9 cellular contexts compared by ENCODE assay signal in the genomic region with DNA sequence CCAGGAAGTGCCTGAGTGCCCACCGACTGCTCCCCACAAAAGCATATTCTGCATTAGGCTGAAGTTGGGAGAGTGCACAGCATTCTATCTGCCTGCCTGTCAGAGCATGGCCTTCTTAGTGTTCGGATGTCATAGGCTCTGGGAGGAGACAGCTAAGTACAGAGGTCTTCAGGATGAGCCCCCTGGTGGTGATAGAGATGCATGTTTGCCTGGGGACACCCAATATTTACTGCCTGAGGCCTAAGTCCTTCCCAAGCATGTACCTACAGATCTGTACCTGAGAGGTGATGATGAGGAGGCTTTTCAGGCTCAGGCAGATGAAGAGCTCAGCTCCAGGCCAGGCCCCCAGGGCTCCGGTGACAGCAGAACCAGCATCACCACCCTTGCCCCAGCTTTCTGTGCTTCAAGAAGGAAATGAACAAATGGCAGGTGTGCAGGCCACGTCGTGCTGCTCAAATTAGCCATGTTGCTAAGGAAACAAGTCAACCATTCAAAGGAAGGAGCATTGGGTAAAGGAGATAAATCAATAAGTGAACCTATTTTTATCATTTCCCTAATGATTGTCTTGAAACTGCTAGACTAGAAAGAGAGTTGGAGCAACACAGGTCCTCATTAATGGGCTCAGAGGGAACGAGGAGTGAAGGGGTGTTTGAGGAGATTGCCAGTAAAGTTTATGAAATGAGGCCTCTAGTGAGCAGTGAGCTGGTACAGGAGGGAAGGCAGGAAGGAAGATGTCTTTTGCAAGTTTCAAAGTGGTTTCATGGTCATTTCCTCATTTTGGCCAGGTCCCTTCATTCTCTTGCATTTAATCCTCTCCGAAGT. TPM values are rescaled to one million over a fixed set of nuclear protein-coding genes. Genes with fewer than 3 reads are reported as not detected.
DNase-seq lines count a peak whose midpoint lies in the region; ATAC-seq and TF ChIP-seq lines count a peak whose summit lies in the region.
"Had no signal": no experiment of that assay in that cellular context is flagged by ENCODE, and none has a peak within 500 bp of the region (broad histone marks: within the 10 kb centered on the region; RNA-seq: fewer than 3 reads in every experiment).

No MANE protein-coding gene starts in this region.

- no peak for TF ChIP-seq POLR2A in NB4 (IDR thresholded peaks at IDR 0.05; ENCODE audit: extremely low read depth, insufficient read length)

- H3K4me3 Mint-ChIP-seq in natural killer cell treated with Interleukin-12 subunit alpha and Interleukin-12 subunit beta and Interleukin-15 and Interleukin-18, amount 100 ng/mL, for 72 hours, result peak overlapping the region; percentile 50

- ATAC-seq in GM18520 (IDR thresholded peaks at IDR 0.05; ENCODE audit: unreplicated experiment) (peak; percentile 30), HG02798 (IDR thresholded peaks at IDR 0.05; ENCODE audit: poor library complexity, unreplicated experiment) (peak; percentile 56)
- no peak for ATAC-seq in natural killer cell treated with Interleukin-12 subunit alpha and Interleukin-12 subunit beta and Interleukin-15 and Interleukin-18, amount 100 ng/mL, for 72 hours

- H3K4me1 Mint-ChIP-seq in natural killer cell treated with Interleukin-12 subunit alpha and Interleukin-12 subunit beta and Interleukin-15 and Interleukin-18, amount 100 ng/mL, for 72 hours (ENCODE audit: low read depth in 2 of 2), result peaks cover 6 to 9% of the 10 kb centered on the region in 2 donors

- no peaks in the 10 kb centered on the region for H3K36me3 ChIP-seq in WERI-Rb-1
- H3K36me3 ChIP-seq: SJCRH30 had no signal

- no peaks in the 10 kb centered on the region for H3K9me3 ChIP-seq in WERI-Rb-1 (ENCODE audit: severe bottlenecking)
- H3K9me3 ChIP-seq: SJCRH30 had no signal

- H3K27ac ChIP-seq in WERI-Rb-1, result no peak overlapping the region
- H3K27ac ChIP-seq: SJCRH30 had no signal

- H3K9me3 Mint-ChIP-seq in natural killer cell treated with Interleukin-12 subunit alpha and Interleukin-12 subunit beta and Interleukin-15 and Interleukin-18, amount 100 ng/mL, for 72 hours, result no peaks in the 10 kb centered on the region

- H3K27me3 ChIP-seq in WERI-Rb-1 (ENCODE audit: insufficient read depth, low read depth, severe bottlenecking), result peaks cover 3% of the 10 kb centered on the region
- H3K27me3 ChIP-seq: SJCRH30 had no signal

- DNase-seq in CMK (ENCODE audit: low read depth) (peak; percentile 22), NB4 (ENCODE audit: low read depth) (peak; percentile 91), WERI-Rb-1 (peak; percentile 19), midbrain (lab: John Stamatoyannopoulos, UW) (no peak), NCI-H2196 treated with DMSO at 0.1 percent for 48 hours (lab: John Stamatoyannopoulos, UW; ENCODE audit: unreplicated experiment) (no peak)
- DNase-seq in natural killer cell treated with Interleukin-12 subunit alpha and Interleukin-12 subunit beta and Interleukin-15 and Interleukin-18, amount 100 ng/mL, for 72 hours (ENCODE audit: low spot score), result no peak

- H3K27me3 Mint-ChIP-seq in natural killer cell treated with Interleukin-12 subunit alpha and Interleukin-12 subunit beta and Interleukin-15 and Interleukin-18, amount 100 ng/mL, for 72 hours, result peaks cover 12 to 17% of the 10 kb centered on the region in 2 donors

- H3K27ac Mint-ChIP-seq in natural killer cell treated with Interleukin-12 subunit alpha and Interleukin-12 subunit beta and Interleukin-15 and Interleukin-18, amount 100 ng/mL, for 72 hours, result peak overlapping the region; percentile 5 to 72

- TF ChIP-seq CTCF in NB4 (IDR thresholded peaks at IDR 0.05; ENCODE audit: low read depth, low read length) (peak; percentile 32), WERI-Rb-1 (IDR thresholded peaks at IDR 0.05; ENCODE audit: low read depth, low read length) (peak; percentile 48)

- H3K36me3 Mint-ChIP-seq in natural killer cell treated with Interleukin-12 subunit alpha and Interleukin-12 subunit beta and Interleukin-15 and Interleukin-18, amount 100 ng/mL, for 72 hours, result no peaks in the 10 kb centered on the region

- H3K4me3 ChIP-seq in NB4 (ENCODE audit: low read depth, low read length) (peak overlapping the region; percentile 29), WERI-Rb-1 (ENCODE audit: low read depth, low read length) (no peak overlapping the region)
- H3K4me3 ChIP-seq: SJCRH30 had no signal

RNA-seq across cellular contexts. Expression of a gene that starts 21.2 kb away (rescaled TPM):
- total RNA-seq in natural killer cell treated with Interleukin-12 subunit alpha and Interleukin-12 subunit beta and Interleukin-15 and Interleukin-18, amount 100 ng/mL, for 72 hours, result under 1 TPM in 1 of 2 donors, not detected in 1; 0.08 TPM

Comparison
In these comparisons a context has a peak if more than half of its experiments do, and no peak if none do; other contexts are left out.
1. DNase-seq: peak in CMK (single experiment), NB4 (single experiment) and WERI-Rb-1 (single experiment); none in natural killer cell treated with Interleukin-12 subunit alpha and Interleukin-12 subunit beta and Interleukin-15 and Interleukin-18, amount 100 ng/mL, for 72 hours (single experiment), midbrain (single experiment) and NCI-H2196 treated with DMSO at 0.1 percent for 48 hours (single experiment).
2. ATAC-seq: peak in GM18520 (single experiment) and HG02798 (single experiment); none in natural killer cell treated with Interleukin-12 subunit alpha and Interleukin-12 subunit beta and Interleukin-15 and Interleukin-18, amount 100 ng/mL, for 72 hours (0 of 2).